Comparison of ENCODE assay signal across 9 cellular contexts in genomic region chr16:71817690-71818089, GRCh38. TPM values are rescaled to one million over a fixed set of nuclear protein-coding genes. Genes with fewer than 3 reads are reported as not detected.
A peak's percentile ranks its signal among the peaks of the same experiment; 100 is the strongest.
DNase-seq lines count a peak whose midpoint lies in the region; ATAC-seq and TF ChIP-seq lines count a peak whose summit lies in the region.
"Had no signal": no experiment of that assay in that cellular context is flagged by ENCODE, and none has a peak within 500 bp of the region (broad histone marks: within the 10 kb centered on the region; RNA-seq: fewer than 3 reads in every experiment).

No MANE protein-coding gene starts in this region.

- TF ChIP-seq CTCF in DOHH2 (IDR thresholded peaks at IDR 0.05; ENCODE audit: low read depth, low read length, poor library complexity, severe bottlenecking) (no peak), sigmoid colon (IDR thresholded peaks at IDR 0.05) (no peak), progenitor cell of endocrine pancreas (IDR thresholded peaks at IDR 0.05; ENCODE audit: unreplicated experiment) (no peak), neural progenitor cell (IDR thresholded peaks at IDR 0.05) (no peak)

- H3F3A ChIP-seq in DOHH2 (ENCODE audit: control insufficient read depth, insufficient read depth) (peaks cover 5% of the 10 kb centered on the region), neural progenitor cell (ENCODE audit: low read depth) (no peaks in the 10 kb centered on the region)

- peaks cover 10% of the 10 kb centered on the region for H3K4me1 Mint-ChIP-seq in central memory CD8-positive, alpha-beta T cell
- H3K4me1 Mint-ChIP-seq in progenitor cell of endocrine pancreas (ENCODE audit: low read depth) = no peaks in the 10 kb centered on the region
- no peaks in the 10 kb centered on the region for H3K4me1 Mint-ChIP-seq in neural progenitor cell

- H4K20me1 ChIP-seq in DOHH2 (ENCODE audit: control insufficient read depth, insufficient read depth, low read depth, low read length) (no peaks in the 10 kb centered on the region), neural progenitor cell (ENCODE audit: low read depth) (no peaks in the 10 kb centered on the region)

- no peaks in the 10 kb centered on the region for H3K9me3 ChIP-seq in DOHH2 (ENCODE audit: control insufficient read depth, insufficient read depth, low read length)
- no peaks in the 10 kb centered on the region for H3K9me3 ChIP-seq in sigmoid colon
- H3K9me3 ChIP-seq in neural progenitor cell (ENCODE audit: low read depth) = no peaks in the 10 kb centered on the region

- peaks cover 29% of the 10 kb centered on the region for H3K4me1 ChIP-seq in DOHH2 (ENCODE audit: control insufficient read depth, low read length)
- H3K4me1 ChIP-seq in sigmoid colon = peaks cover 0 to 30% (median 25%) of the 10 kb centered on the region in 4 donors
- no peaks in the 10 kb centered on the region for H3K4me1 ChIP-seq in neural progenitor cell

- no peaks in the 10 kb centered on the region for H3K36me3 ChIP-seq in DOHH2 (ENCODE audit: control insufficient read depth, low read length)
- H3K36me3 ChIP-seq in sigmoid colon = no peaks in the 10 kb centered on the region
- no peaks in the 10 kb centered on the region for H3K36me3 ChIP-seq in neural progenitor cell

- no peak for TF ChIP-seq EP300 in sigmoid colon (IDR thresholded peaks at IDR 0.05)

- H3K9me2 ChIP-seq in DOHH2 (replicated peaks; ENCODE audit: control insufficient read depth, low read length) = no peaks in the 10 kb centered on the region

- no peaks in the 10 kb centered on the region for H3K36me3 Mint-ChIP-seq in central memory CD8-positive, alpha-beta T cell (ENCODE audit: insufficient read depth)
- H3K36me3 Mint-ChIP-seq in progenitor cell of endocrine pancreas (ENCODE audit: insufficient read depth) = no peaks in the 10 kb centered on the region
- no peaks in the 10 kb centered on the region for H3K36me3 Mint-ChIP-seq in neural progenitor cell

- 82 to 83% methylated on average over 2 of the region's 2 CpGs for WGBS in sigmoid colon, 2 donors

- H3K4me3 ChIP-seq in DOHH2 (ENCODE audit: low read length) (peak overlapping the region; percentile 40), sigmoid colon (peak overlapping the region in 2 of 4 donors; percentile 28 to 30), neural progenitor cell (no peak overlapping the region)

- H3K27ac Mint-ChIP-seq in central memory CD8-positive, alpha-beta T cell (ENCODE audit: low read depth) = peak overlapping the region; percentile 25
- H3K27ac Mint-ChIP-seq in progenitor cell of endocrine pancreas (no peak overlapping the region), neural progenitor cell (no peak overlapping the region)

- peak overlapping the region; percentile 63 for H3K4me3 Mint-ChIP-seq in central memory CD8-positive, alpha-beta T cell
- H3K4me3 Mint-ChIP-seq in progenitor cell of endocrine pancreas (ENCODE audit: low read depth) (no peak overlapping the region), neural progenitor cell (no peak overlapping the region)

- H3K9me3 Mint-ChIP-seq in central memory CD8-positive, alpha-beta T cell = no peaks in the 10 kb centered on the region
- H3K9me3 Mint-ChIP-seq in progenitor cell of endocrine pancreas (ENCODE audit: low read depth) (no peaks in the 10 kb centered on the region), neural progenitor cell (no peaks in the 10 kb centered on the region)

- H3K4me2 ChIP-seq in DOHH2 (ENCODE audit: low read length) (peak overlapping the region; percentile 61), neural progenitor cell (no peak overlapping the region)

- no peak overlapping the region for H3K27ac ChIP-seq in DOHH2 (ENCODE audit: low read depth, low read length)
- H3K27ac ChIP-seq in sigmoid colon = peak overlapping the region; percentile 73 to 90 (median 85)
- H3K27ac ChIP-seq in neural progenitor cell = no peak overlapping the region

- H2AFZ ChIP-seq in neural progenitor cell (replicated peaks) = no peak overlapping the region

- H3K27me3 Mint-ChIP-seq in central memory CD8-positive, alpha-beta T cell = no peaks in the 10 kb centered on the region
- H3K27me3 Mint-ChIP-seq in progenitor cell of endocrine pancreas (no peaks in the 10 kb centered on the region), neural progenitor cell (ENCODE audit: insufficient read depth, low read depth) (no peaks in the 10 kb centered on the region)

- H3K27me3 ChIP-seq in DOHH2 (ENCODE audit: control insufficient read depth, low read length) (no peaks in the 10 kb centered on the region), sigmoid colon (no peaks in the 10 kb centered on the region), neural progenitor cell (no peaks in the 10 kb centered on the region)

- no peak overlapping the region for H3K9ac ChIP-seq in neural progenitor cell

- ATAC-seq in HG02610 (IDR thresholded peaks at IDR 0.05; ENCODE audit: unreplicated experiment) (peak; percentile 16), GM21515 (IDR thresholded peaks at IDR 0.05; ENCODE audit: unreplicated experiment) (no peak)
- no peak for ATAC-seq in central memory CD8-positive, alpha-beta T cell (replicated peaks; ENCODE audit: extremely low read depth, poor library complexity, severe bottlenecking)

- intact Hi-C loops in sigmoid colon (cut with DNase I) = no loop called here

- no peak for DNase-seq in central memory CD8-positive, alpha-beta T cell (ENCODE audit: low spot score in 2 of 2)
- DNase-seq in sigmoid colon = no peak
- DNase-seq in progenitor cell of endocrine pancreas (ENCODE audit: low spot score, unreplicated experiment) = no peak
- DNase-seq in NCI-H146 treated with DMSO at 0.1 percent for 48 hours (lab: John Stamatoyannopoulos, UW; ENCODE audit: unreplicated experiment) = no peak
- DNase-seq in neural progenitor cell (ENCODE audit: low spot score) = no peak
- DNase-seq: NCI-H1048 had no signal

- H3K79me2 ChIP-seq in DOHH2 (ENCODE audit: control insufficient read depth, low read length) = no peaks in the 10 kb centered on the region
- no peaks in the 10 kb centered on the region for H3K79me2 ChIP-seq in neural progenitor cell (ENCODE audit: low read depth)

- TF ChIP-seq POLR2A in sigmoid colon (IDR thresholded peaks at IDR 0.05) = no peak

RNA-seq across cellular contexts. Expression of gene AP1G1, which starts 9.1 kb away (rescaled TPM):
- total RNA-seq in sigmoid colon (10 to 100 TPM; 34.9 to 57.3 (median 51.1) TPM), progenitor cell of endocrine pancreas (101 and 109 TPM in 2 replicates), neural progenitor cell (ENCODE audit: low replicate concordance) (59.3 and 72.6 TPM in 2 replicates)
- polyA plus RNA-seq in sigmoid colon = 10 to 100 TPM; 12.6 to 32.1 (median 23.6) TPM

RNA-seq across cellular contexts. Expression of gene ATXN1L, which starts 28.1 kb away (rescaled TPM):
- total RNA-seq in sigmoid colon = 10 to 100 TPM; 22.8 to 25.0 (median 24.4) TPM
- 10 to 100 TPM in 1 of 3 donors, 1 to 10 TPM in 2; 6.6 to 13.8 (median 8.1) TPM for polyA plus RNA-seq in sigmoid colon
- 28.5 and 28.6 TPM in 2 replicates for total RNA-seq in progenitor cell of endocrine pancreas
- 19.8 and 26.4 TPM in 2 replicates for total RNA-seq in neural progenitor cell (ENCODE audit: low replicate concordance)

Comparison
In these comparisons a context has a peak if more than half of its experiments do, and no peak if none do; other contexts are left out.
1. H3K27ac ChIP-seq: peak in sigmoid colon (4 of 4); none in DOHH2 (single experiment) and neural progenitor cell (single experiment).